23 cellular contexts compared by ENCODE assay signal in genomic region chr17:7848131-7848579, GRCh38.
"Had no signal": no experiment of that assay in that cellular context is flagged by ENCODE, and none has a peak within 500 bp of the region (broad histone marks: within the 10 kb centered on the region; RNA-seq: fewer than 3 reads in every experiment).

No MANE protein-coding gene starts in this region.

- H3K9me3 ChIP-seq: colonic mucosa, SK-N-SH, suprapubic skin, vagina had no signal

- DNase-seq: activated CD4-positive, CD25-positive, alpha-beta regulatory T cell; activated gamma-delta T cell; activated naive CD8-positive, alpha-beta T cell treated with anti-CD3 and anti-CD28 coated beads, Interleukin-2, amount 10 ng/mL, durations not matched to agents 7 days and 5 days; anterior cingulate cortex; colonic mucosa; erythroblast; foreskin melanocyte; glutamatergic neuron; hippocampal formation; left cardiac atrium; mesendoderm; nephron progenitor cell; occipital lobe; retina; SK-N-SH; stimulated activated CD4-positive, alpha-beta T cell treated with anti-CD3 and anti-CD28 coated beads, Interleukin-12 subunit alpha, Interleukin-12 subunit beta, amount 100 ng/mL, for 4 hours; stimulated activated CD4-positive, alpha-beta T cell treated with anti-CD3 and anti-CD28 coated beads, Interleukin-2, amount 100 ng/mL, for 24 hours; trophoblast cell had no signal

- H3K9me3 Mint-ChIP-seq: activated naive CD8-positive, alpha-beta T cell treated with anti-CD3 and anti-CD28 coated beads, Interleukin-2, amount 10 ng/mL, durations not matched to agents 7 days and 5 days; brain; central memory CD8-positive, alpha-beta T cell; nephron progenitor cell; stimulated activated naive CD8-positive, alpha-beta T cell treated with anti-CD3 and anti-CD28 coated beads, Interleukin-15, Interleukin-2, amounts not matched to agents 100 ng/mL and 50 ng/mL, for 24 hours had no signal

- H3K4me3 ChIP-seq: colonic mucosa, suprapubic skin, vagina had no signal

- H3K27me3 ChIP-seq: colonic mucosa, suprapubic skin, vagina had no signal

- H3K27ac ChIP-seq: colonic mucosa, suprapubic skin, vagina had no signal

- H3K27ac Mint-ChIP-seq: activated naive CD8-positive, alpha-beta T cell treated with anti-CD3 and anti-CD28 coated beads, Interleukin-2, amount 10 ng/mL, durations not matched to agents 7 days and 5 days; nephron progenitor cell; stimulated activated naive CD8-positive, alpha-beta T cell treated with anti-CD3 and anti-CD28 coated beads, Interleukin-15, Interleukin-2, amounts not matched to agents 100 ng/mL and 50 ng/mL, for 24 hours had no signal

- H3K4me2 ChIP-seq: SK-N-SH had no signal

- H3K9ac ChIP-seq: SK-N-SH had no signal

- H3K27me3 Mint-ChIP-seq: activated naive CD8-positive, alpha-beta T cell treated with anti-CD3 and anti-CD28 coated beads, Interleukin-2, amount 10 ng/mL, durations not matched to agents 7 days and 5 days; central memory CD8-positive, alpha-beta T cell; stimulated activated naive CD8-positive, alpha-beta T cell treated with anti-CD3 and anti-CD28 coated beads, Interleukin-15, Interleukin-2, amounts not matched to agents 100 ng/mL and 50 ng/mL, for 24 hours had no signal

- ATAC-seq: left cardiac atrium had no signal

- H3K4me3 Mint-ChIP-seq: activated naive CD8-positive, alpha-beta T cell treated with anti-CD3 and anti-CD28 coated beads, Interleukin-2, amount 10 ng/mL, durations not matched to agents 7 days and 5 days; brain; central memory CD8-positive, alpha-beta T cell; nephron progenitor cell had no signal
